ENCODE assay signal across 8 cellular contexts in the genomic region with DNA sequence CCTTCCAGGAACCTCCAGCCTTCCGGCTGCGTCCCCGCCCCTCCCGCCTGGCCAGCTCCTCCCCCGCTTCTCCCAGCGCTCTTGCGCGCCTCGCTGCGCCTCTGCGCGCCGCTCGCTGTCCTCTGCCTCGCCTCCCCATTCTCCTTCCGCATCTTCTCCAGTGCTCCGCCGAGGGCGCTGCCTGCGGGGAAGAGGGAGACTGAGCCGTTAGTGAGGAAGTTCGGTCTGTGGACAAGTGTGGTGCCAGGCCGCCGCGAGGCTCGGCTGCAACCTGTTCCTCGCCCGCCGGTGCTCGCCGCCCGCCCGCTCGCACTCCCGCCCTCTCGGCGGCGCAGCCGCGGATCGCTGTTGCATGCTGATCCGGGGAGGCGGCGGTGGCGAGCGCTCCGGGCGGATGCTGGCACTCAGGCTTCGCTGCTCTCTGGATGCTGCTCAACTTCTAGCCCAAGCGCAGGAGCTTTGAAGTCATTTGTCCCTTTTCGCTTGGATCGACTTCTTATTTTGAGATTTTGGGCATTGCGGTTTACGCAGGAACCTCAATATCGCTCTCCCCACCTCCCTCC. TPM values are rescaled to one million over a fixed set of nuclear protein-coding genes. Genes with fewer than 3 reads are reported as not detected.
DNase-seq lines count a peak whose midpoint lies in the region; ATAC-seq, FAIRE-seq and TF ChIP-seq lines count a peak whose summit lies in the region.

No MANE protein-coding gene starts in this region.

- TF ChIP-seq RAD21 in A549 (conservative IDR thresholded peaks at IDR 0.05 in 1 of 2, IDR thresholded peaks at IDR 0.05 in 1 of 2) = no peak

- DNase-seq in A549 (ENCODE audit: low read depth in 1 of 2, low spot score in 1 of 2) (peak in 1 of 2 experiments; percentile 12), left ventricle myocardium superior (peak; percentile 47), skeletal muscle cell (ENCODE audit: low read depth) (no peak), mucosa of gallbladder (ENCODE audit: low spot score) (no peak)
- DNase-seq in activated T-cell treated with anti-CD3 and anti-CD28 coated beads, Interleukin-2, amount 50 U/mL, for 4 hours = no peak
- no peak for DNase-seq in central memory CD4-positive, alpha-beta T cell

- H3K4me1 Mint-ChIP-seq in activated T-cell treated with anti-CD3 and anti-CD28 coated beads, Interleukin-2, amount 50 U/mL, for 4 hours (ENCODE audit: low read depth) = peaks cover 17% of the 10 kb centered on the region

- H3K4me3 ChIP-seq in A549 (0 out of 3 replicates have a peak overlapping the region, but pooled peaks have one; percentile 18), skeletal muscle cell (ENCODE audit: low read depth, low read length) (peak overlapping the region; percentile 17)

- peaks cover 63% of the 10 kb centered on the region for H3K27me3 Mint-ChIP-seq in activated T-cell treated with anti-CD3 and anti-CD28 coated beads, Interleukin-2, amount 50 U/mL, for 4 hours (ENCODE audit: low read depth)

- no peaks in the 10 kb centered on the region for H3K9me3 ChIP-seq in A549

- H3K4me2 ChIP-seq in A549 = peak overlapping the region; percentile 59

- no peak for TF ChIP-seq EP300 in A549 (IDR thresholded peaks at IDR 0.05)

- intact Hi-C loops in left ventricle myocardium superior (cut with micrococcal nuclease) = no loop called here

- no peaks in the 10 kb centered on the region for H3K4me1 ChIP-seq in A549

- WGBS in A549 (ENCODE audit: missing lambda C conversion rate) = 32% methylated on average over 37 of the region's 55 CpGs

- in situ Hi-C loops in GM18951 (cut with MboI; ENCODE audit: low sequenced_read_pairs, unreplicated experiment) = loop anchor here (10.0 to 25.0 kb wide), 2 partner anchors 192 to 580 kb away; a partner anchor contains a TSS

- no peak for TF ChIP-seq CTCF in A549 (IDR thresholded peaks at IDR 0.05)

- H3K36me3 Mint-ChIP-seq in activated T-cell treated with anti-CD3 and anti-CD28 coated beads, Interleukin-2, amount 50 U/mL, for 4 hours (ENCODE audit: insufficient read depth) = no peaks in the 10 kb centered on the region

- CTCF ChIA-PET in A549 (lab: Yijun Ruan, JAX) = interaction anchor here (0.7 kb wide), 1 partner anchor 52 kb away, joined by 5 read pairs; no protein-coding TSS in a partner anchor

- no peak for TF ChIP-seq POLR2A in A549 (IDR thresholded peaks at IDR 0.05; ENCODE audit: low read length)
- TF ChIP-seq POLR2A in GM18951 (IDR thresholded peaks at IDR 0.05; ENCODE audit: extremely low read depth, insufficient read depth, insufficient read length) = peak; percentile 54

- no peak overlapping the region for H3K27ac ChIP-seq in A549

- FAIRE-seq in A549 (lab: Jason Lieb, UNC) = no peak

- peak in 1 of 2 experiments; percentile 58; a peak in 3 of 6 replicates for ATAC-seq in A549
- peak; percentile 48 for ATAC-seq in HG03342 (IDR thresholded peaks at IDR 0.05; ENCODE audit: unreplicated experiment)
- peak; percentile 66 to 67 for ATAC-seq in activated T-cell treated with anti-CD3 and anti-CD28 coated beads, Interleukin-2, amount 50 U/mL, for 4 hours
- ATAC-seq in left ventricle myocardium superior = peak; percentile 29

- H3K9me3 Mint-ChIP-seq in activated T-cell treated with anti-CD3 and anti-CD28 coated beads, Interleukin-2, amount 50 U/mL, for 4 hours = no peaks in the 10 kb centered on the region

- H3K4me3 Mint-ChIP-seq in activated T-cell treated with anti-CD3 and anti-CD28 coated beads, Interleukin-2, amount 50 U/mL, for 4 hours = peak overlapping the region; percentile 33

- POLR2A ChIA-PET in A549 (lab: Yijun Ruan, JAX) = no interaction called here

TF ChIP-seq in A549, 52 proteins besides CTCF, POLR2A, EP300 and RAD21:
- TF ChIP-seq EHF (CRISPR knock-in tag; IDR thresholded peaks at IDR 0.05) (no peak), CBX8 (IDR thresholded peaks at IDR 0.05) (no peak)
- TF ChIP-seq, protein P1, sequence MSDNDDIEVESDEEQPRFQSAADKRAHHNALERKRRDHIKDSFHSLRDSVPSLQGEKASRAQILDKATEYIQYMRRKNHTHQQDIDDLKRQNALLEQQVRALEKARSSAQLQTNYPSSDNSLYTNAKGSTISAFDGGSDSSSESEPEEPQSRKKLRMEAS (IDR thresholded peaks at IDR 0.05) = 0 out of 2 replicates have a peak, but pooled peaks have one; percentile 28
- TF ChIP-seq, protein P2, sequence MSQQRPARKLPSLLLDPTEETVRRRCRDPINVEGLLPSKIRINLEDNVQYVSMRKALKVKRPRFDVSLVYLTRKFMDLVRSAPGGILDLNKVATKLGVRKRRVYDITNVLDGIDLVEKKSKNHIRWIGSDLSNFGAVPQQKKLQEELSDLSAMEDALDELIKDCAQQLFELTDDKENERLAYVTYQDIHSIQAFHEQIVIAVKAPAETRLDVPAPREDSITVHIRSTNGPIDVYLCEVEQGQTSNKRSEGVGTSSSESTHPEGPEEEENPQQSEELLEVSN (IDR thresholded peaks at IDR 0.05; ENCODE audit: borderline replicate concordance, low read depth) = peak; percentile 55; the same call in 1 of the 2 replicates

RNA-seq across cellular contexts. Expression of a gene that starts 0.7 kb away (rescaled TPM):
- 0.01 and 0.03 TPM in 2 replicates for polyA plus RNA-seq in A549 (2011; rRNA removed)
- polyA plus RNA-seq in A549 (2012; cell fraction: cytosol; rRNA removed) = under 0.01 TPM in 1 of 2 replicates, not detected in the other
- 0.04 TPM in 1 of 2 replicates, not detected in the other for polyA plus RNA-seq in A549 (2012; cell fraction: nucleus; rRNA removed)
- not detected in 3 replicates for polyA plus RNA-seq in A549 (2017; fragmentation: RNase III; extraction: RNeasy Plus Mini Kit Qiagen cat#74134 plus additional on column Dnase treatment)
- 0.05 TPM in 1 of 2 replicates, not detected in the other for polyA minus RNA-seq in A549 (2011; rRNA and poly(A)+ RNA removed)
- total RNA-seq in activated T-cell treated with anti-CD3 and anti-CD28 coated beads, Interleukin-2, amount 50 U/mL, for 4 hours = under 1 TPM in 1 of 3 donors, not detected in 2; 0.08 TPM
- 1.2 TPM for total RNA-seq in left ventricle myocardium superior
- total RNA-seq in mucosa of gallbladder = 0.63 TPM
